13 cellular contexts compared by ENCODE assay signal in genomic region chr9:77449177-77450092, GRCh38.
A peak's percentile ranks its signal among the peaks of the same experiment; 100 is the strongest.
DNase-seq lines count a peak whose midpoint lies in the region; ATAC-seq and TF ChIP-seq lines count a peak whose summit lies in the region.
"Had no signal": no experiment of that assay in that cellular context is flagged by ENCODE, and none has a peak within 500 bp of the region (broad histone marks: within the 10 kb centered on the region; RNA-seq: fewer than 3 reads in every experiment).

No MANE protein-coding gene starts in this region.

- no peaks in the 10 kb centered on the region for H3K36me3 Mint-ChIP-seq in Calu3 (ENCODE audit: insufficient read depth, unreplicated experiment)
- peaks cover 2% of the 10 kb centered on the region for H3K36me3 Mint-ChIP-seq in endodermal cell (ENCODE audit: low read depth)

- H3K4me3 Mint-ChIP-seq in Calu3 (ENCODE audit: low read depth, unreplicated experiment) (no peak overlapping the region), endodermal cell (no peak overlapping the region)
- H3K4me3 Mint-ChIP-seq: activated B cell treated with CpG ODN at 0.5 μM for 24 hours had no signal

- H3K9me3 Mint-ChIP-seq in Calu3 (ENCODE audit: low read depth, unreplicated experiment): no peaks in the 10 kb centered on the region
- H3K9me3 Mint-ChIP-seq in endodermal cell: peaks cover 15% of the 10 kb centered on the region

- no peak overlapping the region for H3K27ac ChIP-seq in endodermal cell (ENCODE audit: low read depth, low read length)
- no peak overlapping the region for H3K27ac ChIP-seq in testis

- intact Hi-C loops in Calu3 (cut with micrococcal nuclease; ENCODE audit: unreplicated experiment): no loop called here
- intact Hi-C loops in testis (cut with DNase I; ENCODE audit: low total_unique reads): loop anchor here (10.0 kb wide), 1 partner anchor 295 kb away; no protein-coding TSS in a partner anchor

- no peak overlapping the region for H3K9ac ChIP-seq in Loucy (ENCODE audit: low read depth, low read length, poor library complexity, severe bottlenecking)
- no peak overlapping the region for H3K9ac ChIP-seq in endodermal cell (ENCODE audit: extremely low read depth, low read length, poor library complexity, severe bottlenecking)

- BruUV-seq in Calu3 (replicated peaks; lab: Mats Ljungman, UMichigan): no TSS peak

- CTCF ChIA-PET in Calu3 (lab: Charles Lee): interaction anchor here (0.9 kb wide), 1 partner anchor 16 kb away, joined by 3 read pairs; no protein-coding TSS in a partner anchor

- H3K27me3 Mint-ChIP-seq in Calu3 (ENCODE audit: unreplicated experiment): peaks cover 16% of the 10 kb centered on the region
- H3K27me3 Mint-ChIP-seq in endodermal cell (ENCODE audit: insufficient read depth): peaks cover 17% of the 10 kb centered on the region

- H3K9me3 ChIP-seq in Loucy (ENCODE audit: insufficient read depth, low read depth, low read length) (no peaks in the 10 kb centered on the region), endodermal cell (ENCODE audit: control insufficient read depth, low read length) (peaks cover 12% of the 10 kb centered on the region), testis (no peaks in the 10 kb centered on the region)

- TF ChIP-seq POLR2A in testis (IDR thresholded peaks at IDR 0.05): no peak

- 90 to 93% methylated on average over 10 to 12 of the region's 12 CpGs for WGBS in endodermal cell (ENCODE audit: insufficient coverage in 1 of 2, insufficient read length in 1 of 2), 2 experiments
- WGBS in testis, 2 donors: 87 to 90% methylated on average over 12 of the region's 12 CpGs

- no peak overlapping the region for H2AFZ ChIP-seq in Loucy (ENCODE audit: low read length)

- H3K36me3 ChIP-seq in Loucy (ENCODE audit: insufficient read depth, low read length) (no peaks in the 10 kb centered on the region), endodermal cell (ENCODE audit: control insufficient read depth, insufficient read depth, low read length) (no peaks in the 10 kb centered on the region), testis (ENCODE audit: low read depth, missing control alignments) (no peaks in the 10 kb centered on the region)

- H4K20me1 ChIP-seq in Loucy (ENCODE audit: insufficient read depth, low read length, poor library complexity, severe bottlenecking): no peaks in the 10 kb centered on the region

- H3K4me1 ChIP-seq in Loucy (ENCODE audit: insufficient read depth, low read length, poor library complexity, severe bottlenecking) (no peaks in the 10 kb centered on the region), endodermal cell (ENCODE audit: control insufficient read depth, insufficient read depth, low read length) (no peaks in the 10 kb centered on the region), testis (no peaks in the 10 kb centered on the region)

- DNase-seq in Calu3 (peak; percentile 35), endodermal cell (no peak), non-pigmented ciliary epithelial cell (ENCODE audit: low read depth) (peak; percentile 85), NCI-H2196 treated with DMSO at 0.1 percent for 48 hours (lab: John Stamatoyannopoulos, UW; ENCODE audit: unreplicated experiment) (no peak), NCI-H82 treated with DMSO at 0.1 percent for 48 hours (lab: John Stamatoyannopoulos, UW; ENCODE audit: unreplicated experiment) (no peak), testis (no peak)
- DNase-seq: activated B cell treated with CpG ODN at 0.5 μM for 24 hours; head of caudate nucleus; NCI-H2081 treated with DMSO at 0.1 percent for 48 hours; SHP77; stimulated activated naive CD4-positive, alpha-beta T cell had no signal

- H3K79me2 ChIP-seq in Loucy (ENCODE audit: insufficient read depth, low read length): no peaks in the 10 kb centered on the region

- H3K27me3 ChIP-seq in Loucy (ENCODE audit: insufficient read depth, low read length, poor library complexity, severe bottlenecking) (no peaks in the 10 kb centered on the region), endodermal cell (ENCODE audit: control insufficient read depth, insufficient read depth, low read length, poor library complexity, severe bottlenecking) (peaks cover 19% of the 10 kb centered on the region), testis (no peaks in the 10 kb centered on the region)

- no peaks in the 10 kb centered on the region for H3K9me2 ChIP-seq in Loucy (replicated peaks; ENCODE audit: low read depth, low read length)

- H3F3A ChIP-seq in Loucy (ENCODE audit: low read depth): no peaks in the 10 kb centered on the region

- no peak overlapping the region for H3K27ac Mint-ChIP-seq in Calu3 (ENCODE audit: unreplicated experiment)
- H3K27ac Mint-ChIP-seq in endodermal cell: no peak overlapping the region
- H3K27ac Mint-ChIP-seq: activated B cell treated with CpG ODN at 0.5 μM for 24 hours had no signal

- ATAC-seq in GM18861 (IDR thresholded peaks at IDR 0.05; ENCODE audit: unreplicated experiment): no peak

- no peak overlapping the region for H3K4me2 ChIP-seq in Loucy (ENCODE audit: low read depth, low read length, poor library complexity, severe bottlenecking)

- H3K4me3 ChIP-seq in Loucy (ENCODE audit: low read length, poor library complexity, severe bottlenecking): no peak overlapping the region
- no peak overlapping the region for H3K4me3 ChIP-seq in endodermal cell (ENCODE audit: low read length)
- H3K4me3 ChIP-seq in testis: no peak overlapping the region

- H3K4me1 Mint-ChIP-seq in Calu3 (ENCODE audit: low read depth, unreplicated experiment) (no peaks in the 10 kb centered on the region), endodermal cell (no peaks in the 10 kb centered on the region)

- TF ChIP-seq CTCF in Calu3 (IDR thresholded peaks at IDR 0.05; ENCODE audit: unreplicated experiment): no peak
- TF ChIP-seq CTCF in Loucy (conservative IDR thresholded peaks at IDR 0.05; ENCODE audit: low read length): peak; percentile 49
- TF ChIP-seq CTCF in endodermal cell (conservative IDR thresholded peaks at IDR 0.05): peak; percentile 17
- no peak for TF ChIP-seq CTCF in testis (IDR thresholded peaks at IDR 0.05)

Comparison
In these comparisons a context has a peak if more than half of its experiments do, and no peak if none do; other contexts are left out.
1. DNase-seq: peak in Calu3 (single experiment) and non-pigmented ciliary epithelial cell (single experiment); none in endodermal cell (single experiment), NCI-H2196 treated with DMSO at 0.1 percent for 48 hours (single experiment), NCI-H82 treated with DMSO at 0.1 percent for 48 hours (single experiment) and testis (single experiment).
2. CTCF ChIP-seq: peak in Loucy (single experiment) and endodermal cell (single experiment); none in Calu3 (single experiment) and testis (0 of 3).